Comparison of ENCODE assay signal across 21 cellular contexts in the genomic region with DNA sequence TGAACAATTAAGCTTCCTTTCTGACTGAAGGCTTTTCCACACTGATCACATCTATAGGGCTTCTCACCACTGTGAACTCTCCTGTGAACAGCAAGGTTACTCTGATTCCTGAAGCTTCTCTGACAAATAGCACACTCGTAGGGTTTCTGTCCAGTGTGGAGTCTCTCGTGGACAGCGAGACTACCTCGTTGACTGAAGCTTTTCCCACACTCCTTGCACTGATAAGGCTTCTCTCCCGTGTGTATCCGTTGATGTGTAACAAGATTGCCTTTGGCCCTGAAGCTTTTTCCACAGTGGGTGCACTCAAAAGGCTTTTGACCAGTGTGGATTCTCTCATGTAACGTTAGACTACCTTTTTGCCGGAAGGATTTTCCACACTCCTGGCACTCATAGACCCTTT. TPM values are rescaled to one million over a fixed set of nuclear protein-coding genes. Genes with fewer than 3 reads are reported as not detected.
DNase-seq lines count a peak whose midpoint lies in the region; ATAC-seq and TF ChIP-seq lines count a peak whose summit lies in the region.
"Had no signal": no experiment of that assay in that cellular context is flagged by ENCODE, and none has a peak within 500 bp of the region (broad histone marks: within the 10 kb centered on the region; RNA-seq: fewer than 3 reads in every experiment).

No MANE protein-coding gene starts in this region.

- peak overlapping the region; percentile 10 for H3K4me3 ChIP-seq in smooth muscle cell
- H3K4me3 ChIP-seq: pancreas had no signal

- H2AFZ ChIP-seq in smooth muscle cell (ENCODE audit: low read depth) = no peak overlapping the region

- peaks cover 5% of the 10 kb centered on the region for H3K4me1 ChIP-seq in smooth muscle cell (ENCODE audit: low read depth)
- H3K4me1 ChIP-seq: pancreas had no signal

- H3K9me3 ChIP-seq in smooth muscle cell (replicated peaks; ENCODE audit: low read depth) = peaks cover 45% of the 10 kb centered on the region

- H3K4me2 ChIP-seq in smooth muscle cell = no peak overlapping the region

- no peak for ATAC-seq in GM18498 (IDR thresholded peaks at IDR 0.05; ENCODE audit: unreplicated experiment)
- ATAC-seq: pancreas had no signal

- H3K9ac ChIP-seq in smooth muscle cell (ENCODE audit: low read depth) = no peak overlapping the region

- H3F3A ChIP-seq in smooth muscle cell (ENCODE audit: low read depth) = no peaks in the 10 kb centered on the region

- H4K20me1 ChIP-seq in smooth muscle cell (ENCODE audit: low read depth) = no peaks in the 10 kb centered on the region

- peaks cover 5% of the 10 kb centered on the region for H3K79me2 ChIP-seq in smooth muscle cell (ENCODE audit: low read depth)

- peaks cover 39% of the 10 kb centered on the region for H3K36me3 ChIP-seq in smooth muscle cell (ENCODE audit: low read depth)

- H3K27ac ChIP-seq in smooth muscle cell (ENCODE audit: low read depth) = no peak overlapping the region
- H3K27ac ChIP-seq: 22Rv1, pancreas, VCaP had no signal

- DNase-seq in DMS 273 (lab: John Stamatoyannopoulos, UW; ENCODE audit: unreplicated experiment) (peak; percentile 12), DMS 273 treated with DMSO at 0.1 percent for 48 hours (lab: John Stamatoyannopoulos, UW) (no peak), OCI-M1 (lab: John Stamatoyannopoulos, UW) (peak; percentile 11), fibroblast of peridontal ligament (ENCODE audit: extremely low read depth) (peak; percentile 20), smooth muscle cell (lab: John Stamatoyannopoulos, UW; ENCODE audit: unreplicated experiment) (no peak), NCI-H1930 (lab: John Stamatoyannopoulos, UW) (no peak)
- DNase-seq in activated T-cell treated with anti-CD3 and anti-CD28 coated beads, Interleukin-2, amount 50 U/mL, for 48 hours = no peak
- DNase-seq: activated CD4-positive, alpha-beta memory T cell treated with anti-CD3 and anti-CD28 coated beads for 36 hours; activated T-cell treated with anti-CD3 and anti-CD28 coated beads, Interleukin-2, amount 50 U/mL, for 24 hours; DND-41; H7; naive B cell; NCI-H2081; NCI-H524 treated with DMSO at 0.1 percent for 48 hours; pancreas; SHP77; small intestine; stimulated activated CD4-positive, alpha-beta T cell treated with anti-CD3 and anti-CD28 coated beads, Interleukin-4, amount 100 ng/mL, for 4 hours had no signal

- no peak for TF ChIP-seq CTCF in smooth muscle cell (IDR thresholded peaks at IDR 0.05; ENCODE audit: borderline replicate concordance, insufficient read depth, poor library complexity, severe bottlenecking)

- WGBS in smooth muscle cell (ENCODE audit: low lambda C conversion rate) = 100% methylated on average over 8 of the region's 8 CpGs

- no peaks in the 10 kb centered on the region for H3K27me3 ChIP-seq in smooth muscle cell (ENCODE audit: low read depth)
- H3K27me3 ChIP-seq: pancreas had no signal

RNA-seq across cellular contexts. Expression of a gene that starts 4.4 kb away (rescaled TPM):
- total RNA-seq in smooth muscle cell = 26.6 and 40.6 TPM in 2 replicates
- polyA plus RNA-seq in smooth muscle cell = 30.9 and 36.3 TPM in 2 replicates

RNA-seq across cellular contexts. Expression of a gene that starts 38.0 kb away (rescaled TPM):
- total RNA-seq in smooth muscle cell = 1.4 and 2.9 TPM in 2 replicates
- 1.8 and 2.9 TPM in 2 replicates for polyA plus RNA-seq in smooth muscle cell

Comparison
In these comparisons a context has a peak if more than half of its experiments do, and no peak if none do; other contexts are left out.
1. DNase-seq: peak in DMS 273 (single experiment), OCI-M1 (single experiment) and fibroblast of peridontal ligament (single experiment); none in DMS 273 treated with DMSO at 0.1 percent for 48 hours (single experiment), smooth muscle cell (single experiment), NCI-H1930 (0 of 2) and activated T-cell treated with anti-CD3 and anti-CD28 coated beads, Interleukin-2, amount 50 U/mL, for 48 hours (0 of 2).